ENCODE assay signal across 17 cellular contexts in the genomic region with DNA sequence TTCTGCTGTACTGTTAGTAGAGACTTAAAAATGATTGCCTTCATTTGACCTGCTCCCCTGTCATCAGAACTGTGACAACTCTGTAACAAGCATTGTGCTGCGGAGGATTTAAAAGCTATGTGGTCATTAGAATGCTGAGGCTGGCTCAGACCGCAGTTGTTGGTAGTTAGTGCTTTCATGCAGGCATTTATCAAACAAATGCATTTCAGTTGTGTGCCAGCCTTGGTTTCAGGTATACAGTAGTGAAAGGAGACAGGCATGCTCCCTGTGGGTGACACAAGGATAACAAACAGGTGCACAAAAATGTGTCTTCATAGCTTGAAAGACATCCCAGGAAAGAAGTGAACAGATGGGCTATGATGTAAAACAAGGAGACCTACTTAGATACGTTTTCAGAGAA.
DNase-seq lines count a peak whose midpoint lies in the region; ATAC-seq and TF ChIP-seq lines count a peak whose summit lies in the region.
"Had no signal": no experiment of that assay in that cellular context is flagged by ENCODE, and none has a peak within 500 bp of the region (broad histone marks: within the 10 kb centered on the region; RNA-seq: fewer than 3 reads in every experiment).

No MANE protein-coding gene starts in this region.

- H3K4me1 Mint-ChIP-seq in naive thymus-derived CD4-positive, alpha-beta T cell: peaks cover 6 to 79% (median 66%) of the 10 kb centered on the region in 7 donors
- peaks cover 38% of the 10 kb centered on the region for H3K4me1 Mint-ChIP-seq in activated T-cell treated with anti-CD3 and anti-CD28 coated beads, Interleukin-2, amount 50 U/mL, for 4 hours (ENCODE audit: low read depth)

- no peaks in the 10 kb centered on the region for H3K9me3 ChIP-seq in HUES48 (ENCODE audit: control insufficient read depth, insufficient read depth, low read length)
- H3K9me3 ChIP-seq in naive thymus-derived CD4-positive, alpha-beta T cell (ENCODE audit: control insufficient read depth in 2 of 3, low read length in 3 of 3): no peaks in the 10 kb centered on the region
- H3K9me3 ChIP-seq in esophagus squamous epithelium: no peaks in the 10 kb centered on the region
- H3K9me3 ChIP-seq: colonic mucosa, pancreas had no signal

- peak overlapping the region in 1 of 10 donors; percentile 11 for H3K4me3 Mint-ChIP-seq in naive thymus-derived CD4-positive, alpha-beta T cell
- no peak overlapping the region for H3K4me3 Mint-ChIP-seq in activated T-cell treated with anti-CD3 and anti-CD28 coated beads, Interleukin-2, amount 50 U/mL, for 4 hours
- H3K4me3 Mint-ChIP-seq: activated CD4-positive, alpha-beta T cell treated with anti-CD3 and anti-CD28 coated beads, Interleukin-2, amount 10 ng/mL, durations not matched to agents 7 days and 5 days; HFFc6 had no signal

- no peak for TF ChIP-seq CTCF in esophagus squamous epithelium (IDR thresholded peaks at IDR 0.05)

- H3K27me3 Mint-ChIP-seq in naive thymus-derived CD4-positive, alpha-beta T cell: no peaks in the 10 kb centered on the region
- no peaks in the 10 kb centered on the region for H3K27me3 Mint-ChIP-seq in activated T-cell treated with anti-CD3 and anti-CD28 coated beads, Interleukin-2, amount 50 U/mL, for 4 hours (ENCODE audit: low read depth)
- H3K27me3 Mint-ChIP-seq: activated CD4-positive, alpha-beta T cell treated with anti-CD3 and anti-CD28 coated beads, Interleukin-2, amount 10 ng/mL, durations not matched to agents 7 days and 5 days had no signal

- CTCF ChIA-PET in naive thymus-derived CD4-positive, alpha-beta T cell (lab: Charles Lee): no interaction called here

- H3K9me3 Mint-ChIP-seq in naive thymus-derived CD4-positive, alpha-beta T cell: no peaks in the 10 kb centered on the region
- H3K9me3 Mint-ChIP-seq in activated T-cell treated with anti-CD3 and anti-CD28 coated beads, Interleukin-2, amount 50 U/mL, for 4 hours: no peaks in the 10 kb centered on the region
- H3K9me3 Mint-ChIP-seq: activated CD4-positive, alpha-beta T cell treated with anti-CD3 and anti-CD28 coated beads, Interleukin-2, amount 10 ng/mL, durations not matched to agents 7 days and 5 days; HFFc6 had no signal

- intact Hi-C loops in naive thymus-derived CD4-positive, alpha-beta T cell (cut with micrococcal nuclease): no loop called here
- intact Hi-C loops in esophagus squamous epithelium (cut with DNase I): no loop called here

- 79% methylated on average over 3 of the region's 3 CpGs for WGBS in esophagus squamous epithelium, 2 donors

- TF ChIP-seq POLR2A in esophagus squamous epithelium (IDR thresholded peaks at IDR 0.05): no peak

- POLR2A ChIA-PET in naive thymus-derived CD4-positive, alpha-beta T cell (lab: Charles Lee): no interaction called here

- peaks cover 0 to 16% (median 1%) of the 10 kb centered on the region in 5 donors for H3K36me3 Mint-ChIP-seq in naive thymus-derived CD4-positive, alpha-beta T cell
- peaks cover 6% of the 10 kb centered on the region for H3K36me3 Mint-ChIP-seq in activated T-cell treated with anti-CD3 and anti-CD28 coated beads, Interleukin-2, amount 50 U/mL, for 4 hours (ENCODE audit: insufficient read depth)

- peak overlapping the region in 5 of 9 donors; percentile 18 to 54 (median 23) for H3K27ac Mint-ChIP-seq in naive thymus-derived CD4-positive, alpha-beta T cell
- H3K27ac Mint-ChIP-seq: activated CD4-positive, alpha-beta T cell treated with anti-CD3 and anti-CD28 coated beads, Interleukin-2, amount 10 ng/mL, durations not matched to agents 7 days and 5 days; HFFc6 had no signal

- peaks cover 5% of the 10 kb centered on the region; the same call in 1 of the 2 replicates for H3K36me3 ChIP-seq in HUES48 (ENCODE audit: control insufficient read depth, insufficient read depth, low read length)
- H3K36me3 ChIP-seq in naive thymus-derived CD4-positive, alpha-beta T cell (ENCODE audit: control insufficient read depth in 2 of 3, insufficient read depth in 3 of 3, low read length in 3 of 3): no peaks in the 10 kb centered on the region
- H3K36me3 ChIP-seq in esophagus squamous epithelium: peaks cover 0 to 14% (median 0%) of the 10 kb centered on the region in 3 donors
- H3K36me3 ChIP-seq: colonic mucosa, pancreas had no signal

- no peak overlapping the region for H3K4me3 ChIP-seq in HUES48 (ENCODE audit: low read depth, low read length)
- no peak overlapping the region for H3K4me3 ChIP-seq in naive thymus-derived CD4-positive, alpha-beta T cell (ENCODE audit: low read length)
- H3K4me3 ChIP-seq in esophagus squamous epithelium: no peak overlapping the region
- H3K4me3 ChIP-seq: colonic mucosa, pancreas had no signal

- H3K27me3 ChIP-seq in HUES48 (ENCODE audit: control insufficient read depth, insufficient read depth, low read length): no peaks in the 10 kb centered on the region
- H3K27me3 ChIP-seq in naive thymus-derived CD4-positive, alpha-beta T cell (ENCODE audit: control insufficient read depth in 2 of 2, insufficient read depth in 2 of 2, low read length in 2 of 2): no peaks in the 10 kb centered on the region
- H3K27me3 ChIP-seq in esophagus squamous epithelium: no peaks in the 10 kb centered on the region
- H3K27me3 ChIP-seq: colonic mucosa, pancreas had no signal

- H3K9ac ChIP-seq in HUES48 (ENCODE audit: low read depth, low read length): no peak overlapping the region
- H3K9ac ChIP-seq: KMS-11 had no signal

- in situ Hi-C loops in KBM-7 (cut with MboI; ENCODE audit: low pct_unique_long_range_greater_than_20kb, low sequenced_read_pairs): no loop called here

- no peak for ATAC-seq in naive thymus-derived CD4-positive, alpha-beta T cell
- no peak for ATAC-seq in activated T-cell treated with anti-CD3 and anti-CD28 coated beads, Interleukin-2, amount 50 U/mL, for 4 hours

- H3K4me1 ChIP-seq in HUES48 (ENCODE audit: control insufficient read depth, insufficient read depth, low read length) (peaks cover 12% of the 10 kb centered on the region), esophagus squamous epithelium (peaks cover 0 to 16% (median 0%) of the 10 kb centered on the region in 3 donors)
- peaks cover 0 to 4% of the 10 kb centered on the region in 2 donors for H3K4me1 ChIP-seq in naive thymus-derived CD4-positive, alpha-beta T cell (ENCODE audit: control insufficient read depth in 2 of 2, insufficient read depth in 2 of 2, low read length in 2 of 2)
- H3K4me1 ChIP-seq: colonic mucosa had no signal

- DNase-seq in Ammon's horn (ENCODE audit: low spot score): peak; percentile 18
- peak; percentile 70 for DNase-seq in cerebellum (ENCODE audit: low spot score)
- DNase-seq in naive thymus-derived CD4-positive, alpha-beta T cell: no peak
- DNase-seq in midbrain (lab: John Stamatoyannopoulos, UW): no peak
- no peak for DNase-seq in KBM-7
- DNase-seq in activated T-cell treated with anti-CD3 and anti-CD28 coated beads, Interleukin-2, amount 50 U/mL, for 4 hours: no peak
- no peak for DNase-seq in esophagus squamous epithelium (lab: John Stamatoyannopoulos, UW)
- DNase-seq: activated CD4-positive, alpha-beta T cell treated with anti-CD3 and anti-CD28 coated beads, Interleukin-2, amount 10 ng/mL, durations not matched to agents 7 days and 5 days; colonic mucosa; glutamatergic neuron; HFFc6; NCI-H345; pancreas; stimulated activated CD4-positive, alpha-beta T cell treated with anti-CD3 and anti-CD28 coated beads, Interleukin-15, amount 100 ng/mL, for 24 hours had no signal

- H3K27ac ChIP-seq in HUES48 (ENCODE audit: low read depth, low read length): peak overlapping the region; percentile 46
- H3K27ac ChIP-seq in naive thymus-derived CD4-positive, alpha-beta T cell (ENCODE audit: low read depth, low read length): no peak overlapping the region
- H3K27ac ChIP-seq in esophagus squamous epithelium: no peak overlapping the region
- H3K27ac ChIP-seq: colonic mucosa, HL-60, KMS-11 had no signal

Comparison
In these comparisons a context has a peak if more than half of its experiments do, and no peak if none do; other contexts are left out.
1. DNase-seq: peak in Ammon's horn (single experiment) and cerebellum (single experiment); none in naive thymus-derived CD4-positive, alpha-beta T cell (0 of 9), midbrain (single experiment), KBM-7 (single experiment), activated T-cell treated with anti-CD3 and anti-CD28 coated beads, Interleukin-2, amount 50 U/mL, for 4 hours (single experiment) and esophagus squamous epithelium (single experiment).